In the genomic region with DNA sequence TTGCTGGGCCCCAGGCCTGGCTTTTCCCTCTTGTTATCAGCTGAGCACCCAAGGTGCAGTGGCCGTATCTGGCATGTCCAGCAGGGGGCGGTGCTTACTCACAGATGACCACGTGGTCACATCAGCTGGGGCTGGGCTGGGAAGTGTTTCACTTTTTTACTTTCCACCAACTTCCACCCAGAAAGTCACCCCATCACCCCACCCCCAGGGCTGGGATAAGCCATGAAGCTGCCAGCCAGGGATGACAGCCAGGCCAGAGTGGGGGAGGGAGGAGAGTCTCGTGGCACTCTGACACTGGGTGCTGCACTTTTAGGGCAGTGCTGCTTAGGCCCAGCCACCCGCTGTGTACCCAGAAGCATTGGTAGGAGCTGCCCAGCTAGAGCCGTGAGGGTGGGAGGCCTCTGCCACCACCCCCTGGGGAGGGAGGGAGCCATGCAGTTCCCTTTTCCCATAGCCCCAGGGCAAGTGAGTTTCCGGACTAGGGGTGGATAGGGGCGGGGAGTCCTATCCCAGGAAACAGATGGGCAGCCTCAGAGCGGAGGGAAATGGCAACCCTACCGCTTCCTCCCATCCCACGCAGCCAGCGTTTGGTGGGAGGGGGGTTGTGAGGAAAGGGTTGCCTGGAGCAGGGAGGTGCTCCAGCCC, we compare ENCODE assay signal across 8 cellular contexts. TPM values are rescaled to one million over a fixed set of nuclear protein-coding genes. Genes with fewer than 3 reads are reported as not detected.
DNase-seq lines count a peak whose midpoint lies in the region; ATAC-seq and TF ChIP-seq lines count a peak whose summit lies in the region.

No MANE protein-coding gene starts in this region.

- intact Hi-C loops in Right ventricle myocardium superior (cut with DNase I) (loop anchor here (1.0 kb wide), 1 partner anchor 175 kb away; no protein-coding TSS in a partner anchor), posterior vena cava (cut with DNase I) (loop anchor here (2.0 to 5.0 kb wide), 3 partner anchors 175 to 273 kb away; no protein-coding TSS in a partner anchor), transverse colon (cut with DNase I; ENCODE audit: low total_unique reads) (loop anchor here (2.0 kb wide), 1 partner anchor 175 kb away; no protein-coding TSS in a partner anchor)

- H3K4me3 ChIP-seq in BE2C (ENCODE audit: low read depth, low read length): peak overlapping the region; percentile 40
- peak overlapping the region; percentile 63 for H3K4me3 ChIP-seq in adipocyte (ENCODE audit: low read length)
- no peak overlapping the region for H3K4me3 ChIP-seq in transverse colon

- H3K27me3 ChIP-seq in BE2C (no peaks in the 10 kb centered on the region), adipocyte (replicated peaks; ENCODE audit: control insufficient read depth, insufficient read depth, low read length) (no peaks in the 10 kb centered on the region), transverse colon (no peaks in the 10 kb centered on the region)

- TF ChIP-seq POLR2A in transverse colon (IDR thresholded peaks at IDR 0.05): no peak

- H3K9ac ChIP-seq in adipocyte (ENCODE audit: low read length): peak overlapping the region; percentile 84

- H3K36me3 ChIP-seq in BE2C (0 out of 2 replicates have a peak, but pooled peaks cover 2% of the 10 kb centered on the region), adipocyte (ENCODE audit: control insufficient read depth, insufficient read depth, low read length, severe bottlenecking) (peaks cover 4% of the 10 kb centered on the region), transverse colon (no peaks in the 10 kb centered on the region)

- H3K9me3 ChIP-seq in BE2C (no peaks in the 10 kb centered on the region), adipocyte (ENCODE audit: control insufficient read depth, low read length) (no peaks in the 10 kb centered on the region), transverse colon (no peaks in the 10 kb centered on the region)

- TF ChIP-seq CTCF in BE2C (IDR thresholded peaks at IDR 0.05; ENCODE audit: low read depth, low read length) (peak; percentile 89), transverse colon (IDR thresholded peaks at IDR 0.05) (peak; percentile 91 to 98 (median 93))

- in situ Hi-C loops in transverse colon (cut with MboI; ENCODE audit: low pct_ligation_motif_present in 1 of 4, low pct_unique_long_range_greater_than_20kb in 1 of 4, low sequenced_read_pairs in 3 of 4): loop anchor here (5.0 to 10.0 kb wide), 3 partner anchors 173 to 178 kb away; partner anchors contain the start of gene C15orf39 (in 3 of the 4)

- WGBS in transverse colon (ENCODE audit: low coverage in 1 of 2), 2 donors: 44% methylated on average over 11 of the region's 12 CpGs; no CpG with 5 or more reads in 1 of the 2 donors

- ATAC-seq in GM21447 (IDR thresholded peaks at IDR 0.05; ENCODE audit: unreplicated experiment) (peak; percentile 61), Right ventricle myocardium superior (ENCODE audit: poor library complexity) (peak; percentile 89)

- peak overlapping the region; percentile 36 to 71 (median 63) for H3K27ac ChIP-seq in transverse colon

- DNase-seq in BE2C (peak; percentile 95), NCI-H1048 (lab: John Stamatoyannopoulos, UW) (peak; percentile 33), T-helper 1 cell (peak; percentile 70 to 87 (median 78)), adipocyte (ENCODE audit: low read depth) (peak; percentile 95), Right ventricle myocardium superior (peak; percentile 97), posterior vena cava (ENCODE audit: low spot score) (peak; percentile 98), transverse colon (peak; percentile 95)

- peaks cover 7% of the 10 kb centered on the region for H3K4me1 ChIP-seq in BE2C
- peaks cover 28% of the 10 kb centered on the region for H3K4me1 ChIP-seq in adipocyte (ENCODE audit: control insufficient read depth, insufficient read depth, low read length)
- H3K4me1 ChIP-seq in transverse colon: peaks cover 19 to 40% (median 22%) of the 10 kb centered on the region in 4 donors

- TF ChIP-seq EP300 in transverse colon (IDR thresholded peaks at IDR 0.05; ENCODE audit: low read depth): no peak

RNA-seq across cellular contexts. Expression of gene PPCDC, which starts 6.1 kb away (rescaled TPM):
- polyA plus RNA-seq in BE2C (2012; ENCODE audit: insufficient read depth, insufficient read length, low read depth): 37.0 TPM
- total RNA-seq in Right ventricle myocardium superior: 5.5 TPM
- total RNA-seq in posterior vena cava: 10 to 100 TPM in 1 of 2 donors, 1 to 10 TPM in 1; 9.2 to 11.0 TPM
- 10 to 100 TPM in 3 of 4 donors, 1 to 10 TPM in 1; 5.2 to 54.5 (median 25.2) TPM for total RNA-seq in transverse colon

RNA-seq across cellular contexts. Expression of gene SCAMP5, which starts 34.1 kb away (rescaled TPM):
- polyA plus RNA-seq in BE2C (2012; ENCODE audit: insufficient read depth, insufficient read length, low read depth): 261 TPM
- total RNA-seq in Right ventricle myocardium superior (1.2 TPM), posterior vena cava (1 to 10 TPM; 2.4 to 2.9 TPM), transverse colon (10 to 100 TPM in 3 of 4 donors, not detected in 1; 11.3 to 24.8 (median 15.8) TPM)

Comparison
In these comparisons a context has a peak if more than half of its experiments do, and no peak if none do; other contexts are left out.
1. DNase-seq: peak in every context shown above with its lines; median percentile 98 in posterior vena cava; 97 in Right ventricle myocardium superior; 95 in BE2C; 95 in adipocyte; 95 in transverse colon; 78 in T-helper 1 cell; 33 in NCI-H1048.
2. H3K4me3 ChIP-seq: peak in BE2C (single experiment) and adipocyte (single experiment); none in transverse colon (0 of 4).